In genomic region chr15:32824777-32825176, GRCh38 we compare ENCODE assay signal across 13 cellular contexts.
A peak's percentile ranks its signal among the peaks of the same experiment; 100 is the strongest.
DNase-seq lines count a peak whose midpoint lies in the region; ATAC-seq and TF ChIP-seq lines count a peak whose summit lies in the region.
"Had no signal": no experiment of that assay in that cellular context is flagged by ENCODE, and none has a peak within 500 bp of the region (broad histone marks: within the 10 kb centered on the region; RNA-seq: fewer than 3 reads in every experiment).

No MANE protein-coding gene starts in this region.

- peak overlapping the region; percentile 39 for H3K9ac ChIP-seq in smooth muscle cell (ENCODE audit: low read depth)

- no peaks in the 10 kb centered on the region for H3K9me3 ChIP-seq in smooth muscle cell (replicated peaks; ENCODE audit: low read depth)
- H3K9me3 ChIP-seq: sigmoid colon, upper lobe of right lung had no signal

- H3K79me2 ChIP-seq in smooth muscle cell (ENCODE audit: low read depth): no peaks in the 10 kb centered on the region

- no peaks in the 10 kb centered on the region for H4K20me1 ChIP-seq in smooth muscle cell (ENCODE audit: low read depth)

- 28% methylated on average over 5 of the region's 5 CpGs for WGBS in smooth muscle cell (ENCODE audit: low lambda C conversion rate)

- H3K4me1 ChIP-seq in smooth muscle cell (ENCODE audit: low read depth): no peaks in the 10 kb centered on the region
- H3K4me1 ChIP-seq: upper lobe of right lung had no signal

- no peaks in the 10 kb centered on the region for H3K36me3 ChIP-seq in smooth muscle cell (ENCODE audit: low read depth)
- H3K36me3 ChIP-seq: sigmoid colon, upper lobe of right lung had no signal

- no peak overlapping the region for H3K4me3 ChIP-seq in smooth muscle cell
- H3K4me3 ChIP-seq: sigmoid colon, upper lobe of right lung had no signal

- H3K27me3 ChIP-seq in smooth muscle cell (ENCODE audit: low read depth): no peaks in the 10 kb centered on the region
- H3K27me3 ChIP-seq: sigmoid colon, upper lobe of right lung had no signal

- H3K27ac ChIP-seq in smooth muscle cell (ENCODE audit: low read depth): peak overlapping the region; percentile 78
- H3K27ac ChIP-seq: upper lobe of right lung had no signal

- ATAC-seq in SK-N-SH treated with all-trans-retinoic acid at 6 μM for 48 hours (peak; percentile 84), HG03457 (IDR thresholded peaks at IDR 0.05; ENCODE audit: unreplicated experiment) (no peak), HG03469 (IDR thresholded peaks at IDR 0.05; ENCODE audit: unreplicated experiment) (no peak), GM18519 (IDR thresholded peaks at IDR 0.05; ENCODE audit: low FRiP score, unreplicated experiment) (no peak)
- ATAC-seq: activated CD4-positive, CD25-positive, alpha-beta regulatory T cell treated with anti-CD3 and anti-CD28 coated beads, Interleukin-2, amount 50 U/mL, for 24 hours; upper lobe of right lung had no signal

- TF ChIP-seq CTCF in smooth muscle cell (IDR thresholded peaks at IDR 0.05; ENCODE audit: borderline replicate concordance, insufficient read depth, poor library complexity, severe bottlenecking): no peak

- peak; percentile 20 for DNase-seq in H4 (ENCODE audit: low spot score)
- DNase-seq in fibroblast of peridontal ligament (ENCODE audit: extremely low read depth): peak; percentile 85
- no peak for DNase-seq in smooth muscle cell (lab: John Stamatoyannopoulos, UW; ENCODE audit: unreplicated experiment)
- DNase-seq: cortex of kidney, DMS79, RPMI8226, sigmoid colon, upper lobe of right lung had no signal

- H2AFZ ChIP-seq in smooth muscle cell (ENCODE audit: low read depth): no peak overlapping the region

- H3K4me2 ChIP-seq in smooth muscle cell: peak overlapping the region; percentile 25

- no peaks in the 10 kb centered on the region for H3F3A ChIP-seq in smooth muscle cell (ENCODE audit: low read depth)

TF ChIP-seq in SK-N-SH treated with all-trans-retinoic acid at 6 μM for 48 hours, 23 proteins besides CTCF, POLR2A, EP300 and RAD21:
- TF ChIP-seq ISL1 (CRISPR knock-in tag; IDR thresholded peaks at IDR 0.05): peak; percentile 69
- TF ChIP-seq OSR1 (CRISPR knock-in tag; IDR thresholded peaks at IDR 0.05): no peak
